Comparison of ENCODE assay signal across 11 cellular contexts in the genomic region with DNA sequence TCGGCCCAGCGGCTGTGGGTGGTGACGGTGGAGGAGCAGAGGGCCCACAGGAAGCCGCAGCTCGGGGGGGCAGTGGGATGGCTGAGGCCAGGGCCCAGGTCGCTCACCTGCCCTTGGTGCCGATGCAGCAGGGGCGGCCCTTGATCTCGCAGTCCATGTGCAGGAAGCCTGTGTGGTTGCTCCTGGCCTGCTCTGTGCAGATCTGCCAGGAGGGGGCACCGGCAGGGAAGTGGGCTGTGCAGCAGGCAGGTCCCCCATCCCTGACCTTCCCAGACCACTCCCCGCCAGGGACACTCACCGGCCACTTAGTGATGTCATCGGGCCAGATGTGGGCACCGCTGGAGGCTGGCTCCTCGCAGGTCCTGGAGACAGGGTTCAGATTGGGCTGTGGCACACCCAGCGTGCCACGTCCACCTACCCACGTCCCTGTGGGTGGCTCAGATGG. TPM values are rescaled to one million over a fixed set of nuclear protein-coding genes. Genes with fewer than 3 reads are reported as not detected.
DNase-seq lines count a peak whose midpoint lies in the region; ATAC-seq, FAIRE-seq and TF ChIP-seq lines count a peak whose summit lies in the region.
"Had no signal": no experiment of that assay in that cellular context is flagged by ENCODE, and none has a peak within 500 bp of the region (broad histone marks: within the 10 kb centered on the region; RNA-seq: fewer than 3 reads in every experiment).

No MANE protein-coding gene starts in this region.

- no peaks in the 10 kb centered on the region for H3K9me3 ChIP-seq in kidney (ENCODE audit: control insufficient read depth in 1 of 2, low read length in 2 of 2)

- H3K9ac ChIP-seq in kidney (ENCODE audit: low read length in 2 of 2): no peak overlapping the region

- intact Hi-C loops in kidney (cut with DNase I): no loop called here

- no peak for FAIRE-seq in kidney (lab: Jason Lieb, UNC)

- no peak overlapping the region for H3K27ac ChIP-seq in kidney (ENCODE audit: low read depth in 2 of 2, low read length in 2 of 2)

- no peak overlapping the region for H3K4me3 ChIP-seq in kidney (ENCODE audit: low read length in 2 of 2)

- H3K36me3 ChIP-seq in kidney (ENCODE audit: control insufficient read depth in 1 of 2, insufficient read depth in 2 of 2, low read length in 2 of 2): no peaks in the 10 kb centered on the region

- peak; percentile 72 for ATAC-seq in SK-N-SH treated with all-trans-retinoic acid at 6 μM for 48 hours
- no peak for ATAC-seq in GM18502 (IDR thresholded peaks at IDR 0.05; ENCODE audit: poor library complexity, unreplicated experiment)

- in situ Hi-C loops in ACHN (cut with HindIII; ENCODE audit: low pct_ligation_motif_present, low pct_unique_long_range_greater_than_20kb, low sequenced_read_pairs): no loop called here

- no peak for TF ChIP-seq CTCF in kidney (IDR thresholded peaks at IDR 0.05; ENCODE audit: borderline replicate concordance, extremely low read depth, insufficient read depth)

- DNase-seq in ACHN (peak; percentile 35), GM03348 (ENCODE audit: low spot score) (peak; percentile 42), kidney (peak; percentile 78), cerebellar cortex (ENCODE audit: low spot score) (no peak), Ammon's horn (ENCODE audit: low spot score) (no peak), NCI-H82 (lab: John Stamatoyannopoulos, UW) (no peak)
- DNase-seq: KBM-7; stimulated activated CD4-positive, alpha-beta T cell treated with anti-CD3 and anti-CD28 coated beads, Interleukin-2, amount 100 ng/mL, for 24 hours had no signal

- no peaks in the 10 kb centered on the region for H3K4me1 ChIP-seq in kidney (ENCODE audit: control insufficient read depth in 1 of 2, insufficient read depth in 1 of 2, low read depth in 1 of 2, low read length in 2 of 2)

TF ChIP-seq in SK-N-SH treated with all-trans-retinoic acid at 6 μM for 48 hours, 23 proteins besides CTCF, POLR2A, EP300 and RAD21:
- TF ChIP-seq TCF4 (CRISPR knock-in tag; IDR thresholded peaks at IDR 0.05; ENCODE audit: borderline replicate concordance) (no peak), ARNTL (CRISPR knock-in tag; IDR thresholded peaks at IDR 0.05; ENCODE audit: borderline replicate concordance, low read depth) (no peak), TOX (CRISPR knock-in tag; IDR thresholded peaks at IDR 0.05; ENCODE audit: borderline replicate concordance) (no peak), GLIS3 (CRISPR knock-in tag; IDR thresholded peaks at IDR 0.05) (no peak), ZFP3 (CRISPR knock-in tag; IDR thresholded peaks at IDR 0.05) (no peak), RARB (CRISPR knock-in tag; IDR thresholded peaks at IDR 0.05) (no peak), CSDC2 (CRISPR knock-in tag; IDR thresholded peaks at IDR 0.05) (no peak), BACH2 (CRISPR knock-in tag; IDR thresholded peaks at IDR 0.05; ENCODE audit: borderline replicate concordance) (no peak), ZFP30 (CRISPR knock-in tag; IDR thresholded peaks at IDR 0.05) (no peak), ZNF8 (CRISPR knock-in tag; IDR thresholded peaks at IDR 0.05) (no peak), ISL1 (CRISPR knock-in tag; IDR thresholded peaks at IDR 0.05) (no peak), ZNF70 (CRISPR knock-in tag; IDR thresholded peaks at IDR 0.05) (no peak)
- TF ChIP-seq, protein P1, sequence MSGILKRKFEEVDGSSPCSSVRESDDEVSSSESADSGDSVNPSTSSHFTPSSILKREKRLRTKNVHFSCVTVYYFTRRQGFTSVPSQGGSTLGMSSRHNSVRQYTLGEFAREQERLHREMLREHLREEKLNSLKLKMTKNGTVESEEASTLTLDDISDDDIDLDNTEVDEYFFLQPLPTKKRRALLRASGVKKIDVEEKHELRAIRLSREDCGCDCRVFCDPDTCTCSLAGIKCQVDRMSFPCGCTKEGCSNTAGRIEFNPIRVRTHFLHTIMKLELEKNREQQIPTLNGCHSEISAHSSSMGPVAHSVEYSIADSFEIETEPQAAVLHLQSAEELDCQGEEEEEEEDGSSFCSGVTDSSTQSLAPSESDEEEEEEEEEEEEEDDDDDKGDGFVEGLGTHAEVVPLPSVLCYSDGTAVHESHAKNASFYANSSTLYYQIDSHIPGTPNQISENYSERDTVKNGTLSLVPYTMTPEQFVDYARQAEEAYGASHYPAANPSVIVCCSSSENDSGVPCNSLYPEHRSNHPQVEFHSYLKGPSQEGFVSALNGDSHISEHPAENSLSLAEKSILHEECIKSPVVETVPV (CRISPR knock-in tag; IDR thresholded peaks at IDR 0.05): no peak
- TF ChIP-seq, protein P2, sequence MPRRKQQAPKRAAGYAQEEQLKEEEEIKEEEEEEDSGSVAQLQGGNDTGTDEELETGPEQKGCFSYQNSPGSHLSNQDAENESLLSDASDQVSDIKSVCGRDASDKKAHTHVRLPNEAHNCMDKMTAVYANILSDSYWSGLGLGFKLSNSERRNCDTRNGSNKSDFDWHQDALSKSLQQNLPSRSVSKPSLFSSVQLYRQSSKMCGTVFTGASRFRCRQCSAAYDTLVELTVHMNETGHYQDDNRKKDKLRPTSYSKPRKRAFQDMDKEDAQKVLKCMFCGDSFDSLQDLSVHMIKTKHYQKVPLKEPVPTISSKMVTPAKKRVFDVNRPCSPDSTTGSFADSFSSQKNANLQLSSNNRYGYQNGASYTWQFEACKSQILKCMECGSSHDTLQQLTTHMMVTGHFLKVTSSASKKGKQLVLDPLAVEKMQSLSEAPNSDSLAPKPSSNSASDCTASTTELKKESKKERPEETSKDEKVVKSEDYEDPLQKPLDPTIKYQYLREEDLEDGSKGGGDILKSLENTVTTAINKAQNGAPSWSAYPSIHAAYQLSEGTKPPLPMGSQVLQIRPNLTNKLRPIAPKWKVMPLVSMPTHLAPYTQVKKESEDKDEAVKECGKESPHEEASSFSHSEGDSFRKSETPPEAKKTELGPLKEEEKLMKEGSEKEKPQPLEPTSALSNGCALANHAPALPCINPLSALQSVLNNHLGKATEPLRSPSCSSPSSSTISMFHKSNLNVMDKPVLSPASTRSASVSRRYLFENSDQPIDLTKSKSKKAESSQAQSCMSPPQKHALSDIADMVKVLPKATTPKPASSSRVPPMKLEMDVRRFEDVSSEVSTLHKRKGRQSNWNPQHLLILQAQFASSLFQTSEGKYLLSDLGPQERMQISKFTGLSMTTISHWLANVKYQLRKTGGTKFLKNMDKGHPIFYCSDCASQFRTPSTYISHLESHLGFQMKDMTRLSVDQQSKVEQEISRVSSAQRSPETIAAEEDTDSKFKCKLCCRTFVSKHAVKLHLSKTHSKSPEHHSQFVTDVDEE (CRISPR knock-in tag; IDR thresholded peaks at IDR 0.05): no peak
- TF ChIP-seq, protein P3, sequence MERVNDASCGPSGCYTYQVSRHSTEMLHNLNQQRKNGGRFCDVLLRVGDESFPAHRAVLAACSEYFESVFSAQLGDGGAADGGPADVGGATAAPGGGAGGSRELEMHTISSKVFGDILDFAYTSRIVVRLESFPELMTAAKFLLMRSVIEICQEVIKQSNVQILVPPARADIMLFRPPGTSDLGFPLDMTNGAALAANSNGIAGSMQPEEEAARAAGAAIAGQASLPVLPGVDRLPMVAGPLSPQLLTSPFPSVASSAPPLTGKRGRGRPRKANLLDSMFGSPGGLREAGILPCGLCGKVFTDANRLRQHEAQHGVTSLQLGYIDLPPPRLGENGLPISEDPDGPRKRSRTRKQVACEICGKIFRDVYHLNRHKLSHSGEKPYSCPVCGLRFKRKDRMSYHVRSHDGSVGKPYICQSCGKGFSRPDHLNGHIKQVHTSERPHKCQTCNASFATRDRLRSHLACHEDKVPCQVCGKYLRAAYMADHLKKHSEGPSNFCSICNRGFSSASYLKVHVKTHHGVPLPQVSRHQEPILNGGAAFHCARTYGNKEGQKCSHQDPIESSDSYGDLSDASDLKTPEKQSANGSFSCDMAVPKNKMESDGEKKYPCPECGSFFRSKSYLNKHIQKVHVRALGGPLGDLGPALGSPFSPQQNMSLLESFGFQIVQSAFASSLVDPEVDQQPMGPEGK (CRISPR knock-in tag; IDR thresholded peaks at IDR 0.05; ENCODE audit: borderline replicate concordance): no peak
- TF ChIP-seq, protein P4, sequence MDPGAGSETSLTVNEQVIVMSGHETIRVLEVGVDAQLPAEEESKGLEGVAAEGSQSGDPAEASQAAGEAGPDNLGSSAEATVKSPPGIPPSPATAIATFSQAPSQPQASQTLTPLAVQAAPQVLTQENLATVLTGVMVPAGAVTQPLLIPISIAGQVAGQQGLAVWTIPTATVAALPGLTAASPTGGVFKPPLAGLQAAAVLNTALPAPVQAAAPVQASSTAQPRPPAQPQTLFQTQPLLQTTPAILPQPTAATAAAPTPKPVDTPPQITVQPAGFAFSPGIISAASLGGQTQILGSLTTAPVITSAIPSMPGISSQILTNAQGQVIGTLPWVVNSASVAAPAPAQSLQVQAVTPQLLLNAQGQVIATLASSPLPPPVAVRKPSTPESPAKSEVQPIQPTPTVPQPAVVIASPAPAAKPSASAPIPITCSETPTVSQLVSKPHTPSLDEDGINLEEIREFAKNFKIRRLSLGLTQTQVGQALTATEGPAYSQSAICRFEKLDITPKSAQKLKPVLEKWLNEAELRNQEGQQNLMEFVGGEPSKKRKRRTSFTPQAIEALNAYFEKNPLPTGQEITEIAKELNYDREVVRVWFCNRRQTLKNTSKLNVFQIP (CRISPR knock-in tag; IDR thresholded peaks at IDR 0.05; ENCODE audit: borderline replicate concordance, low read depth): no peak

RNA-seq across cellular contexts. Expression of a gene that starts 6.2 kb away (rescaled TPM):
- not detected for total RNA-seq in kidney
- not detected for polyA plus RNA-seq in kidney (ENCODE audit: insufficient read depth, low read depth, low replicate concordance)
- total RNA-seq: mesenteric fat pad had no signal

RNA-seq across cellular contexts. Expression of a gene that starts 20.6 kb away (rescaled TPM):
- total RNA-seq in kidney: 21.3 TPM
- 5.5 TPM for polyA plus RNA-seq in kidney (ENCODE audit: insufficient read depth, low read depth, low replicate concordance)

RNA-seq across cellular contexts. Expression of a gene that starts 27.7 kb away (rescaled TPM):
- total RNA-seq in kidney: 58.6 TPM
- 6.8 TPM for polyA plus RNA-seq in kidney (ENCODE audit: insufficient read depth, low read depth, low replicate concordance)

Comparison
In these comparisons a context has a peak if more than half of its experiments do, and no peak if none do; other contexts are left out.
1. DNase-seq: peak in ACHN (single experiment), GM03348 (single experiment) and kidney (single experiment); none in cerebellar cortex (single experiment), Ammon's horn (single experiment) and NCI-H82 (single experiment).